In the genomic region with DNA sequence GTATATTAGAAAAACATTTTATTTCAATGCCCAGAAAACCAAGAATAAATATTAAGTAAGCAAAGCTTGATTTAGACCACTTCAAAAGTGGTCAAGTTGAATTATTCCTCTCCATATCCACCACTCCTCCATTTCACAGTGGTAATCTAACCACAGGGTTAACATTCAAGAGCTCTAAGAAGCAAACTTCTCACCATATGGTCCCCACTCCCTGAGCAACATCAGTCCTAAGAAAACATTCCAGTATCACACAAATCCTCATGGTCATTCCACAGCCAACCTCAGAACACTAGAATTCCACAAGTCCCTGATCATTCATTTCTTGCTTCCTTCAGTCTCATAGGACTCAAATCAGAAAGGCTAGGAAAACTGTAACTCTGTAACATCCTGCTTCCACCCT, we compare ENCODE assay signal across 17 cellular contexts. TPM values are rescaled to one million over a fixed set of nuclear protein-coding genes. Genes with fewer than 3 reads are reported as not detected.
DNase-seq lines count a peak whose midpoint lies in the region; ATAC-seq lines count a peak whose summit lies in the region.
"Had no signal": no experiment of that assay in that cellular context is flagged by ENCODE, and none has a peak within 500 bp of the region (broad histone marks: within the 10 kb centered on the region; RNA-seq: fewer than 3 reads in every experiment).

No MANE protein-coding gene starts in this region.

- H3K36me3 ChIP-seq in mesenchymal stem cell (ENCODE audit: control insufficient read depth in 1 of 2, insufficient read depth in 2 of 2, low read depth in 1 of 2, low read length in 2 of 2), result no peaks in the 10 kb centered on the region
- H3K36me3 ChIP-seq: upper lobe of left lung had no signal

- H3K23ac ChIP-seq in mesenchymal stem cell (ENCODE audit: low read length in 2 of 2), result no peak overlapping the region

- no peak overlapping the region for H3K4me2 ChIP-seq in mesenchymal stem cell (ENCODE audit: low read length, poor library complexity, severe bottlenecking)

- H2BK5ac ChIP-seq in mesenchymal stem cell (ENCODE audit: low read depth, low read length, poor library complexity, severe bottlenecking), result no peak overlapping the region

- H3K4me1 Mint-ChIP-seq in activated naive CD8-positive, alpha-beta T cell treated with anti-CD3 and anti-CD28 coated beads, Interleukin-2, amount 50 U/mL, for 24 hours, result peaks cover 12% of the 10 kb centered on the region

- H3K18ac ChIP-seq in mesenchymal stem cell (ENCODE audit: low read depth in 1 of 2, low read length in 2 of 2), result no peak overlapping the region

- DNase-seq in AG08395 (ENCODE audit: low spot score), result peak; percentile 75
- DNase-seq in HCEC 1CT, result peak; percentile 90
- peak; percentile 79 for DNase-seq in brain pericyte (ENCODE audit: low read depth, low spot score)
- DNase-seq in mesenchymal stem cell, result peak; percentile 77
- no peak for DNase-seq in activated naive CD8-positive, alpha-beta T cell treated with anti-CD3 and anti-CD28 coated beads, Interleukin-2, amount 50 U/mL, for 24 hours
- DNase-seq in iPS-NIHi11 (ENCODE audit: low spot score), result no peak
- DNase-seq in activated gamma-delta T cell (lab: John Stamatoyannopoulos, UW), result no peak
- DNase-seq: activated CD4-positive, alpha-beta T cell treated with anti-CD3 and anti-CD28 coated beads, Interleukin-2, amount 50 U/mL, for 4 hours; activated effector memory CD4-positive, alpha-beta T cell treated with anti-CD3 and anti-CD28 coated beads, Interleukin-2, amount 50 U/mL, for 16 hours; DND-41; NCI-H2081; posterior cingulate gyrus; stimulated activated CD4-positive, alpha-beta T cell treated with anti-CD3 and anti-CD28 coated beads, Interleukin-2, amount 100 ng/mL, for 24 hours; upper lobe of left lung had no signal

- H3K14ac ChIP-seq in mesenchymal stem cell (ENCODE audit: low read length in 2 of 2), result no peak overlapping the region

- H3K27ac Mint-ChIP-seq in activated naive CD8-positive, alpha-beta T cell treated with anti-CD3 and anti-CD28 coated beads, Interleukin-2, amount 50 U/mL, for 24 hours, result no peak overlapping the region

- no peak overlapping the region for H2AFZ ChIP-seq in mesenchymal stem cell (ENCODE audit: low read depth, low read length)

- no peak overlapping the region for H2BK15ac ChIP-seq in mesenchymal stem cell (ENCODE audit: low read depth, poor library complexity, severe bottlenecking)

- no peaks in the 10 kb centered on the region for H3K9me3 ChIP-seq in mesenchymal stem cell (ENCODE audit: control insufficient read depth, low read length)
- H3K9me3 ChIP-seq: upper lobe of left lung had no signal

- H3K4me1 ChIP-seq in mesenchymal stem cell (ENCODE audit: control insufficient read depth, insufficient read depth, low read depth, low read length), result peaks cover 10% of the 10 kb centered on the region
- H3K4me1 ChIP-seq: upper lobe of left lung had no signal

- H2BK12ac ChIP-seq in mesenchymal stem cell (ENCODE audit: low read length in 2 of 2), result no peak overlapping the region

- H3K27ac ChIP-seq in mesenchymal stem cell (ENCODE audit: low read length, poor library complexity, severe bottlenecking), result peak overlapping the region; percentile 87
- H3K27ac ChIP-seq: C4-2B, epithelial cell of prostate, upper lobe of left lung had no signal

- no peak overlapping the region for H2BK120ac ChIP-seq in mesenchymal stem cell (ENCODE audit: low read depth, low read length)

- H4K91ac ChIP-seq in mesenchymal stem cell (ENCODE audit: low read length), result no peak overlapping the region

- no peaks in the 10 kb centered on the region for H3K9me3 Mint-ChIP-seq in activated naive CD8-positive, alpha-beta T cell treated with anti-CD3 and anti-CD28 coated beads, Interleukin-2, amount 50 U/mL, for 24 hours

- no peaks in the 10 kb centered on the region for H3K79me1 ChIP-seq in mesenchymal stem cell (replicated peaks; ENCODE audit: low read length, poor library complexity, severe bottlenecking)

- peaks cover 6% of the 10 kb centered on the region for H3K27me3 Mint-ChIP-seq in activated naive CD8-positive, alpha-beta T cell treated with anti-CD3 and anti-CD28 coated beads, Interleukin-2, amount 50 U/mL, for 24 hours

- H3K4me3 Mint-ChIP-seq in activated naive CD8-positive, alpha-beta T cell treated with anti-CD3 and anti-CD28 coated beads, Interleukin-2, amount 50 U/mL, for 24 hours, result no peak overlapping the region

- peak overlapping the region; percentile 8 for H3K9ac ChIP-seq in mesenchymal stem cell (ENCODE audit: low read length)

- ATAC-seq in activated naive CD8-positive, alpha-beta T cell treated with anti-CD3 and anti-CD28 coated beads, Interleukin-2, amount 50 U/mL, for 24 hours, result no peak
- ATAC-seq in HG03039 (IDR thresholded peaks at IDR 0.05; ENCODE audit: unreplicated experiment), result no peak

- H4K8ac ChIP-seq in mesenchymal stem cell (ENCODE audit: low read length), result no peak overlapping the region

- H3K4me3 ChIP-seq in mesenchymal stem cell (ENCODE audit: insufficient read depth in 1 of 2, low read depth in 1 of 2, low read length in 2 of 2), result no peak overlapping the region
- H3K4me3 ChIP-seq: upper lobe of left lung had no signal

- H3K4ac ChIP-seq in mesenchymal stem cell (ENCODE audit: low read depth in 1 of 2, low read length in 2 of 2), result no peak overlapping the region

- no peaks in the 10 kb centered on the region for H3K36me3 Mint-ChIP-seq in activated naive CD8-positive, alpha-beta T cell treated with anti-CD3 and anti-CD28 coated beads, Interleukin-2, amount 50 U/mL, for 24 hours (ENCODE audit: low read depth)

- H2AK5ac ChIP-seq in mesenchymal stem cell (ENCODE audit: low read length, severe bottlenecking), result no peak overlapping the region

- no peaks in the 10 kb centered on the region for H3K27me3 ChIP-seq in mesenchymal stem cell (ENCODE audit: control insufficient read depth in 1 of 2, insufficient read depth in 1 of 2, low read length in 2 of 2)
- H3K27me3 ChIP-seq: upper lobe of left lung had no signal

RNA-seq across cellular contexts. Expression of a gene that starts 47.9 kb away (rescaled TPM):
- 0.18 TPM for polyA plus RNA-seq in mesenchymal stem cell (2013, experiment 1 of 2)
- 0.36 TPM for polyA plus RNA-seq in mesenchymal stem cell (2013, experiment 2 of 2)

Comparison
In these comparisons a context has a peak if more than half of its experiments do, and no peak if none do; other contexts are left out.
1. DNase-seq: peak in AG08395 (single experiment), HCEC 1CT (single experiment), brain pericyte (single experiment) and mesenchymal stem cell (single experiment); none in activated naive CD8-positive, alpha-beta T cell treated with anti-CD3 and anti-CD28 coated beads, Interleukin-2, amount 50 U/mL, for 24 hours (single experiment), iPS-NIHi11 (single experiment) and activated gamma-delta T cell (single experiment).